In genomic region chr1:43388613-43389012, GRCh38 we compare ENCODE assay signal across 9 cellular contexts. TPM values are rescaled to one million over a fixed set of nuclear protein-coding genes. Genes with fewer than 3 reads are reported as not detected.
A peak's percentile ranks its signal among the peaks of the same experiment; 100 is the strongest.
DNase-seq lines count a peak whose midpoint lies in the region; ATAC-seq and TF ChIP-seq lines count a peak whose summit lies in the region.
"Had no signal": no experiment of that assay in that cellular context is flagged by ENCODE, and none has a peak within 500 bp of the region (broad histone marks: within the 10 kb centered on the region; RNA-seq: fewer than 3 reads in every experiment).

No MANE protein-coding gene starts in this region.

- peak overlapping the region; percentile 100 for H3K4me3 Mint-ChIP-seq in activated naive CD4-positive, alpha-beta T cell treated with anti-CD3 and anti-CD28 coated beads, Interleukin-2, amount 50 U/mL, for 24 hours

- H3K9me3 Mint-ChIP-seq in activated naive CD4-positive, alpha-beta T cell treated with anti-CD3 and anti-CD28 coated beads, Interleukin-2, amount 50 U/mL, for 24 hours = no peaks in the 10 kb centered on the region

- in situ Hi-C loops in transverse colon (cut with MboI; ENCODE audit: low pct_ligation_motif_present in 1 of 4, low pct_unique_long_range_greater_than_20kb in 1 of 4, low sequenced_read_pairs in 3 of 4) = no loop called here

- TF ChIP-seq POLR2A in lower leg skin (IDR thresholded peaks at IDR 0.05) (no peak), transverse colon (IDR thresholded peaks at IDR 0.05) (no peak)

- TF ChIP-seq EP300 in transverse colon (IDR thresholded peaks at IDR 0.05; ENCODE audit: low read depth) = no peak

- WGBS in lower leg skin, 2 donors = 34 to 36% methylated on average over 3 of the region's 3 CpGs
- 42 to 44% methylated on average over 3 of the region's 3 CpGs for WGBS in transverse colon (ENCODE audit: low coverage in 1 of 2), 2 donors

- H3K4me1 ChIP-seq in ascending aorta (peaks cover 18 to 25% of the 10 kb centered on the region in 2 donors), transverse colon (peaks cover 14 to 32% (median 25%) of the 10 kb centered on the region in 4 donors)

- peaks cover 58% of the 10 kb centered on the region for H3K4me1 Mint-ChIP-seq in activated naive CD4-positive, alpha-beta T cell treated with anti-CD3 and anti-CD28 coated beads, Interleukin-2, amount 50 U/mL, for 24 hours

- intact Hi-C loops in ascending aorta (cut with DNase I) = loop anchor here (1.0 to 2.0 kb wide), 3 partner anchors 20 to 40 kb away; partner anchors contain the start of genes CDC20 and ELOVL1
- intact Hi-C loops in lower leg skin (cut with DNase I; ENCODE audit: low total_unique reads) = no loop called here
- intact Hi-C loops in transverse colon (cut with DNase I; ENCODE audit: low total_unique reads) = no loop called here

- H3K27ac ChIP-seq in ascending aorta (peak overlapping the region; percentile 86 to 90), transverse colon (peak overlapping the region in 3 of 4 donors; percentile 85 to 92 (median 90))

- no peaks in the 10 kb centered on the region for H3K27me3 Mint-ChIP-seq in activated naive CD4-positive, alpha-beta T cell treated with anti-CD3 and anti-CD28 coated beads, Interleukin-2, amount 50 U/mL, for 24 hours

- H3K36me3 ChIP-seq in ascending aorta = peaks cover 39 to 43% of the 10 kb centered on the region in 2 donors
- H3K36me3 ChIP-seq in transverse colon = peaks cover 0 to 37% (median 16%) of the 10 kb centered on the region in 4 donors

- H3K4me3 ChIP-seq in ascending aorta (peak overlapping the region; percentile 79 to 92), lower leg skin (ENCODE audit: low read depth, poor library complexity, severe bottlenecking) (peak overlapping the region; percentile 84), transverse colon (peak overlapping the region; percentile 64 to 90 (median 79))

- no peak for TF ChIP-seq CTCF in ascending aorta (IDR thresholded peaks at IDR 0.05)
- no peak for TF ChIP-seq CTCF in lower leg skin (IDR thresholded peaks at IDR 0.05)
- TF ChIP-seq CTCF in transverse colon (IDR thresholded peaks at IDR 0.05) = no peak

- ATAC-seq in GM18873 (IDR thresholded peaks at IDR 0.05; ENCODE audit: low FRiP score, unreplicated experiment) = no peak

- peaks cover 7% of the 10 kb centered on the region for H3K36me3 Mint-ChIP-seq in activated naive CD4-positive, alpha-beta T cell treated with anti-CD3 and anti-CD28 coated beads, Interleukin-2, amount 50 U/mL, for 24 hours

- peak overlapping the region; percentile 100 for H3K27ac Mint-ChIP-seq in activated naive CD4-positive, alpha-beta T cell treated with anti-CD3 and anti-CD28 coated beads, Interleukin-2, amount 50 U/mL, for 24 hours

- H3K9me3 ChIP-seq in ascending aorta (no peaks in the 10 kb centered on the region), transverse colon (no peaks in the 10 kb centered on the region)

- DNase-seq in activated naive CD4-positive, alpha-beta T cell treated with Interleukin-2 at 50 U/mL for 16 hours = no peak
- DNase-seq in ascending aorta (ENCODE audit: low spot score in 2 of 2) (no peak), lower leg skin (ENCODE audit: low spot score in 2 of 2) (no peak), transverse colon (no peak), SKM-1 treated with dmso at 0.1 percent for 144 hours (lab: John Stamatoyannopoulos, UW; ENCODE audit: unreplicated experiment) (no peak), NCI-H1105 (lab: John Stamatoyannopoulos, UW) (no peak)
- DNase-seq: effector CD8-positive, alpha-beta T cell had no signal

- H3K27me3 ChIP-seq in ascending aorta (no peaks in the 10 kb centered on the region), transverse colon (no peaks in the 10 kb centered on the region)

RNA-seq across cellular contexts. Expression of gene MED8, which starts 1.0 kb away (rescaled TPM):
- total RNA-seq in ascending aorta (15.3 TPM), lower leg skin (10 to 100 TPM; 43.6 to 58.4 (median 50.8) TPM), transverse colon (10 to 100 TPM; 12.7 to 41.9 (median 25.0) TPM)

RNA-seq across cellular contexts. Expression of gene SZT2, which starts 1.1 kb away (rescaled TPM):
- total RNA-seq in ascending aorta (35.9 TPM), lower leg skin (10 to 100 TPM; 33.2 to 75.3 (median 42.0) TPM), transverse colon (100 to 1,000 TPM in 2 of 4 donors, 10 to 100 TPM in 2; 43.1 to 106 (median 82.2) TPM)

RNA-seq across cellular contexts. Expression of gene ELOVL1, which starts 20.8 kb away (rescaled TPM):
- total RNA-seq in ascending aorta = 39.9 TPM
- 100 to 1,000 TPM; 359 to 592 (median 401) TPM for total RNA-seq in lower leg skin
- total RNA-seq in transverse colon = 100 to 1,000 TPM in 1 of 4 donors, 10 to 100 TPM in 3; 58.4 to 114 (median 99.5) TPM

RNA-seq across cellular contexts. Expression of gene CDC20, which starts 29.8 kb away (rescaled TPM):
- not detected for total RNA-seq in ascending aorta
- total RNA-seq in lower leg skin = 10 to 100 TPM in 1 of 4 donors, 1 to 10 TPM in 3; 2.7 to 12.1 (median 6.5) TPM
- 10 to 100 TPM in 1 of 4 donors, 1 to 10 TPM in 2, not detected in 1; 2.9 to 38.4 (median 4.5) TPM for total RNA-seq in transverse colon

RNA-seq across cellular contexts. Expression of gene MPL, which starts 51.0 kb away (rescaled TPM):
- total RNA-seq in ascending aorta = not detected
- total RNA-seq in lower leg skin = under 1 TPM in 1 of 4 donors, not detected in 3; 0.15 TPM
- total RNA-seq in transverse colon = under 1 TPM in 1 of 4 donors, not detected in 3; 0.32 TPM
